ENCODE assay signal across 22 cellular contexts in the genomic region with DNA sequence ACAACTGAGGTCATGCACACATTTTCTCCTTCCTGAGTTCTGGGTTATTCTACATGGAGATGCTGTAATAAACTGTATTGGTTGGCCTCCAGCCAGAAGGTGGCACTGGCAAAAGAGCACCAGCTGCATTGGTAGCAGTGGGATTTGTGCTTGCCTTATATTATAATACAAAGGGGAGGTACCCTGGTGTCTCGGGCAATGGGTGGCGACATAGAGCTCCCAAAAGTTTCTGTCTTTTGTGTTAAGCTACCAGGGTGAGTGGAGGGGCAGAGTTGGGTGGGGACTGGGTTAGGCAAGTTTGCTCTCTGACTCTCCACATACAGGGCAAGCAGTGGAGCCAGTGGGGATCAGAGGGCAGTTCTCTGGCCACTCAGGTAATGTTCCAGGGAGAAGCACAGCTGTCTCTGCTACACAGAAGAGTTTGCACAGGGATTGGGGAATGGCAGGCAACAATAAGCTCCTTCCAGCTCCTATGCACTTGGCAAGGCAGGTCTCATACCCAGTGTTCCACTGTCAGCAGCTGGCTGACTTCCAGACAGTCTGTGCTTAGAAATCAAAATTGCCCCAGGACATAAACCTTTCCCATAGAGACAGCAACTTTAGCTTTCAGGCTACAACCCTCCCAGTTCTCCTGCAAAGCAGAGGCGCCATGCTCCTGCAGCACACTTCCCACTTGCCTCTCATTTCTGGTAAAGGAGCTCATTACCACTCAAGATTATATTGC.
DNase-seq lines count a peak whose midpoint lies in the region; ATAC-seq and TF ChIP-seq lines count a peak whose summit lies in the region.
"Had no signal": no experiment of that assay in that cellular context is flagged by ENCODE, and none has a peak within 500 bp of the region (broad histone marks: within the 10 kb centered on the region; RNA-seq: fewer than 3 reads in every experiment).

No MANE protein-coding gene starts in this region.

- BruUV-seq in MCF 10A (replicated peaks; lab: Mats Ljungman, UMichigan) (no TSS peak), mammary epithelial cell (replicated peaks; lab: Mats Ljungman, UMichigan) (no TSS peak)

- H3K27me3 Mint-ChIP-seq in MCF 10A (ENCODE audit: insufficient read depth, unreplicated experiment) (no peaks in the 10 kb centered on the region), WTC11 (ENCODE audit: low read depth) (no peaks in the 10 kb centered on the region; the same call in 1 of the 2 replicates)
- H3K27me3 Mint-ChIP-seq: activated CD4-positive, alpha-beta T cell treated with anti-CD3 and anti-CD28 coated beads, Interleukin-2, amount 10 ng/mL, durations not matched to agents 24 days and 14 days; activated CD8-positive, alpha-beta memory T cell treated with anti-CD3 and anti-CD28 coated beads, Interleukin-2, amount 10 ng/mL, durations not matched to agents 7 days and 5 days; activated naive CD8-positive, alpha-beta T cell treated with anti-CD3 and anti-CD28 coated beads, Interleukin-2, amount 10 ng/mL, durations not matched to agents 7 days and 5 days; activated T-helper 17 cell treated with anti-CD3 and anti-CD28 coated beads, Interleukin-2, amount 50 U/mL, for 72 hours; progenitor cell of endocrine pancreas had no signal

- H3K79me2 ChIP-seq in mammary epithelial cell (ENCODE audit: insufficient read depth, low read length) = no peaks in the 10 kb centered on the region

- peaks cover 5% of the 10 kb centered on the region for H3K9me3 Mint-ChIP-seq in MCF 10A (ENCODE audit: unreplicated experiment)
- H3K9me3 Mint-ChIP-seq in WTC11 = peaks cover 44% of the 10 kb centered on the region

- no peaks in the 10 kb centered on the region for H4K20me1 ChIP-seq in mammary epithelial cell (ENCODE audit: insufficient read depth, low read length)

- intact Hi-C loops in MCF 10A (cut with micrococcal nuclease) = no loop called here
- intact Hi-C loops in mammary epithelial cell (cut with micrococcal nuclease) = no loop called here

- CTCF ChIA-PET in MCF 10A (lab: Yijun Ruan, JAX) (interaction anchor here (0.8 to 1.2 kb wide), 6 partner anchors 12 to 329 kb away, joined by 3 to 4 read pairs (median 3); no protein-coding TSS in a partner anchor), mammary epithelial cell (lab: Charles Lee; ENCODE audit: low non-redundant PET) (no interaction called here), WTC11 (lab: Charles Lee) (interaction anchor here (0.7 kb wide), 1 partner anchor 12 kb away, joined by 3 read pairs; no protein-coding TSS in a partner anchor)

- DNase-seq in MCF 10A (ENCODE audit: unreplicated experiment) = peak; percentile 75
- DNase-seq in mammary epithelial cell = no peak
- peak; percentile 41 for DNase-seq in NCI-H226
- DNase-seq in WTC11 (ENCODE audit: low spot score) = peak; percentile 12
- no peak for DNase-seq in NCI-H146 treated with DMSO at 0.1 percent for 48 hours (lab: John Stamatoyannopoulos, UW; ENCODE audit: unreplicated experiment)
- no peak for DNase-seq in GM13977 (ENCODE audit: low spot score)
- DNase-seq in NCI-H2029 (lab: John Stamatoyannopoulos, UW) = no peak
- DNase-seq: activated CD4-positive, alpha-beta T cell treated with anti-CD3 and anti-CD28 coated beads, Interleukin-2, amount 10 ng/mL, durations not matched to agents 24 days and 14 days; activated CD8-positive, alpha-beta memory T cell treated with anti-CD3 and anti-CD28 coated beads, Interleukin-2, amount 10 ng/mL, durations not matched to agents 7 days and 5 days; activated naive CD8-positive, alpha-beta T cell treated with anti-CD3 and anti-CD28 coated beads, Interleukin-2, amount 10 ng/mL, durations not matched to agents 7 days and 5 days; DMS153; effector memory CD4-positive, alpha-beta T cell; GM23248; KBM-7; midbrain; NCI-H1048; nephron progenitor cell had no signal

- H3K27ac Mint-ChIP-seq in MCF 10A (ENCODE audit: low read depth, unreplicated experiment) (peak overlapping the region; percentile 57), WTC11 (no peak overlapping the region)
- H3K27ac Mint-ChIP-seq: activated CD4-positive, alpha-beta T cell treated with anti-CD3 and anti-CD28 coated beads, Interleukin-2, amount 10 ng/mL, durations not matched to agents 24 days and 14 days; activated CD8-positive, alpha-beta memory T cell treated with anti-CD3 and anti-CD28 coated beads, Interleukin-2, amount 10 ng/mL, durations not matched to agents 7 days and 5 days; activated naive CD8-positive, alpha-beta T cell treated with anti-CD3 and anti-CD28 coated beads, Interleukin-2, amount 10 ng/mL, durations not matched to agents 7 days and 5 days; activated T-helper 17 cell treated with anti-CD3 and anti-CD28 coated beads, Interleukin-2, amount 50 U/mL, for 72 hours; nephron progenitor cell; progenitor cell of endocrine pancreas; stimulated activated effector memory CD8-positive, alpha-beta T cell treated with anti-CD3 and anti-CD28 coated beads, Interleukin-12 subunit alpha, Interleukin-12 subunit beta, amount 100 ng/mL, for 72 hours had no signal

- no peaks in the 10 kb centered on the region for H3K27me3 ChIP-seq in mammary epithelial cell (ENCODE audit: insufficient read depth, low read length)

- H3K27ac ChIP-seq in mammary epithelial cell (ENCODE audit: insufficient read depth, low read depth, low read length) = no peak overlapping the region
- H3K27ac ChIP-seq: GM23248 had no signal

- H3K9me3 ChIP-seq in mammary epithelial cell (replicated peaks; ENCODE audit: insufficient read depth, low read length) = peaks cover 11% of the 10 kb centered on the region

- H3K4me1 ChIP-seq in mammary epithelial cell (ENCODE audit: insufficient read depth, low read length) = no peaks in the 10 kb centered on the region

- H3K4me1 Mint-ChIP-seq in MCF 10A (ENCODE audit: insufficient read depth, unreplicated experiment) = peaks cover 16% of the 10 kb centered on the region
- no peaks in the 10 kb centered on the region for H3K4me1 Mint-ChIP-seq in WTC11
- H3K4me1 Mint-ChIP-seq: activated CD4-positive, alpha-beta T cell treated with anti-CD3 and anti-CD28 coated beads, Interleukin-2, amount 10 ng/mL, durations not matched to agents 24 days and 14 days; activated CD8-positive, alpha-beta memory T cell treated with anti-CD3 and anti-CD28 coated beads, Interleukin-2, amount 10 ng/mL, durations not matched to agents 7 days and 5 days; activated naive CD8-positive, alpha-beta T cell treated with anti-CD3 and anti-CD28 coated beads, Interleukin-2, amount 10 ng/mL, durations not matched to agents 7 days and 5 days; activated T-helper 17 cell treated with anti-CD3 and anti-CD28 coated beads, Interleukin-2, amount 50 U/mL, for 72 hours; nephron progenitor cell; stimulated activated effector memory CD8-positive, alpha-beta T cell treated with anti-CD3 and anti-CD28 coated beads, Interleukin-12 subunit alpha, Interleukin-12 subunit beta, amount 100 ng/mL, for 72 hours had no signal

- H3K36me3 ChIP-seq in mammary epithelial cell (ENCODE audit: insufficient read depth, low read length) = no peaks in the 10 kb centered on the region

- POLR2A ChIA-PET in MCF 10A (lab: Yijun Ruan, JAX) = interaction anchor here (0.6 to 1.7 kb wide), 7 partner anchors 9 to 271 kb away, joined by 3 read pairs; no protein-coding TSS in a partner anchor
- POLR2A ChIA-PET in WTC11 (lab: Charles Lee) = no interaction called here

- H3K4me3 Mint-ChIP-seq in MCF 10A (ENCODE audit: unreplicated experiment) (peak overlapping the region; percentile 33), WTC11 (no peak overlapping the region)
- H3K4me3 Mint-ChIP-seq: activated CD4-positive, alpha-beta T cell treated with anti-CD3 and anti-CD28 coated beads, Interleukin-2, amount 10 ng/mL, durations not matched to agents 24 days and 14 days; activated CD8-positive, alpha-beta memory T cell treated with anti-CD3 and anti-CD28 coated beads, Interleukin-2, amount 10 ng/mL, durations not matched to agents 7 days and 5 days; activated naive CD8-positive, alpha-beta T cell treated with anti-CD3 and anti-CD28 coated beads, Interleukin-2, amount 10 ng/mL, durations not matched to agents 7 days and 5 days; activated T-helper 17 cell treated with anti-CD3 and anti-CD28 coated beads, Interleukin-2, amount 50 U/mL, for 72 hours; nephron progenitor cell; stimulated activated effector memory CD8-positive, alpha-beta T cell treated with anti-CD3 and anti-CD28 coated beads, Interleukin-12 subunit alpha, Interleukin-12 subunit beta, amount 100 ng/mL, for 72 hours had no signal

- H3K36me3 Mint-ChIP-seq in MCF 10A (ENCODE audit: insufficient read depth, unreplicated experiment) (no peaks in the 10 kb centered on the region), WTC11 (peaks cover 35% of the 10 kb centered on the region)
- H3K36me3 Mint-ChIP-seq: activated CD8-positive, alpha-beta memory T cell treated with anti-CD3 and anti-CD28 coated beads, Interleukin-2, amount 10 ng/mL, durations not matched to agents 7 days and 5 days; activated naive CD8-positive, alpha-beta T cell treated with anti-CD3 and anti-CD28 coated beads, Interleukin-2, amount 10 ng/mL, durations not matched to agents 7 days and 5 days; stimulated activated effector memory CD8-positive, alpha-beta T cell treated with anti-CD3 and anti-CD28 coated beads, Interleukin-12 subunit alpha, Interleukin-12 subunit beta, amount 100 ng/mL, for 72 hours had no signal

- ATAC-seq in WTC11 (peak; percentile 80), HG03045 (IDR thresholded peaks at IDR 0.05; ENCODE audit: unreplicated experiment) (no peak)
- ATAC-seq: activated CD8-positive, alpha-beta memory T cell treated with anti-CD3 and anti-CD28 coated beads, Interleukin-2, amount 10 ng/mL, durations not matched to agents 7 days and 5 days; activated T-helper 17 cell treated with anti-CD3 and anti-CD28 coated beads, Interleukin-2, amount 50 U/mL, for 72 hours; left lobe of liver; stimulated activated effector memory CD8-positive, alpha-beta T cell treated with anti-CD3 and anti-CD28 coated beads, Interleukin-12 subunit alpha, Interleukin-12 subunit beta, amount 100 ng/mL, for 72 hours had no signal

- 31% methylated on average over 3 of the region's 3 CpGs for whole genome bisulfite sequencing in mammary epithelial cell (ENCODE audit: low coverage, missing lambda C conversion rate)

- H3K4me2 ChIP-seq in mammary epithelial cell (ENCODE audit: insufficient read depth, low read depth, low read length) = no peak overlapping the region

- TF ChIP-seq CTCF in MCF 10A (IDR thresholded peaks at IDR 0.05; ENCODE audit: unreplicated experiment) (no peak), mammary epithelial cell (conservative IDR thresholded peaks at IDR 0.05 in 1 of 2, IDR thresholded peaks at IDR 0.05 in 1 of 2; ENCODE audit: extremely low read depth in 1 of 2, insufficient read depth in 1 of 2, low read depth in 1 of 2, low read length in 2 of 2) (no peak), WTC11 (IDR thresholded peaks at IDR 0.05) (no peak), GM13977 (IDR thresholded peaks at IDR 0.05; ENCODE audit: extremely low read depth, insufficient read depth, missing control alignments) (no peak)

- no peak overlapping the region for H2AFZ ChIP-seq in mammary epithelial cell (ENCODE audit: low read depth, low read length)
- H2AFZ ChIP-seq: GM23248 had no signal

- in situ Hi-C loops in mammary epithelial cell (cut with MboI; ENCODE audit: low sequenced_read_pairs in 2 of 2) (no loop called here), GM13977 (cut with MboI; ENCODE audit: low pct_unique_long_range_greater_than_20kb, low sequenced_read_pairs, unreplicated experiment) (no loop called here)

- no peak overlapping the region for H3K4me3 ChIP-seq in mammary epithelial cell (replicated peaks in 1 of 3; ENCODE audit: insufficient read depth in 1 of 3, low read depth in 2 of 3, low read length in 3 of 3)
- H3K4me3 ChIP-seq: GM23248 had no signal

- dilution Hi-C loops in mammary epithelial cell (cut with HindIII; ENCODE audit: low sequenced_read_pairs) = no loop called here

- H3K9ac ChIP-seq in mammary epithelial cell (ENCODE audit: insufficient read depth, low read length) = no peak overlapping the region
- H3K9ac ChIP-seq: GM23248 had no signal

Comparison
In these comparisons a context has a peak if more than half of its experiments do, and no peak if none do; other contexts are left out.
1. DNase-seq: peak in MCF 10A (single experiment), NCI-H226 (single experiment) and WTC11 (single experiment); none in mammary epithelial cell (single experiment), NCI-H146 treated with DMSO at 0.1 percent for 48 hours (single experiment), GM13977 (single experiment) and NCI-H2029 (single experiment).